18 cellular contexts compared by ENCODE assay signal in genomic region chr11:65373839-65374580, GRCh38. TPM values are rescaled to one million over a fixed set of nuclear protein-coding genes. Genes with fewer than 3 reads are reported as not detected.
"Had no signal": no experiment of that assay in that cellular context is flagged by ENCODE, and none has a peak within 500 bp of the region (broad histone marks: within the 10 kb centered on the region; RNA-seq: fewer than 3 reads in every experiment).

No MANE protein-coding gene starts in this region.

- H3K4me3 Mint-ChIP-seq: activated T-cell treated with anti-CD3 and anti-CD28 coated beads, Interleukin-2, amount 50 U/mL, for 4 hours; immature natural killer cell; naive B cell; T-helper 1 cell treated with Interleukin-12 subunit alpha and Interleukin-12 subunit beta and Interleukin-4 antibody, amounts not matched to agents 30 μg/mL and 1 μg/mL, for 36 hours had no signal

- H3K27ac Mint-ChIP-seq: T-helper 1 cell treated with Interleukin-12 subunit alpha and Interleukin-12 subunit beta and Interleukin-4 antibody, amounts not matched to agents 30 μg/mL and 1 μg/mL, for 36 hours had no signal

- DNase-seq: activated CD4-positive, alpha-beta T cell treated with anti-CD3 and anti-CD28 coated beads, Interleukin-2, amount 50 U/mL, for 1 hour; activated effector memory CD4-positive, alpha-beta T cell treated with anti-CD3 and anti-CD28 coated beads, Interleukin-2, amount 50 U/mL, for 16 hours; activated T-cell treated with anti-CD3 and anti-CD28 coated beads, Interleukin-2, amount 50 U/mL, for 4 hours; central memory CD4-positive, alpha-beta T cell; effector memory CD4-positive, alpha-beta T cell; immature natural killer cell; left cardiac atrium; lower lobe of right lung; midbrain; naive B cell; nucleus accumbens; stimulated activated CD4-positive, alpha-beta T cell treated with anti-CD3 and anti-CD28 coated beads, Interleukin-2, amount 100 ng/mL, for 24 hours; stimulated activated naive CD4-positive, alpha-beta T cell treated with Interleukin-2 at 50 U/mL for 16 hours had no signal

- H3K36me3 ChIP-seq: lower lobe of right lung, suprapubic skin had no signal

- H3K4me1 Mint-ChIP-seq: immature natural killer cell had no signal

- H3K27me3 ChIP-seq: suprapubic skin had no signal

- H3K36me3 Mint-ChIP-seq: immature natural killer cell, naive B cell had no signal

- H3K27ac ChIP-seq: lower lobe of right lung, suprapubic skin had no signal

- ATAC-seq: activated T-cell treated with anti-CD3 and anti-CD28 coated beads, Interleukin-2, amount 50 U/mL, for 4 hours; left cardiac atrium; lower lobe of right lung; right cardiac atrium had no signal

- H3K4me3 ChIP-seq: lower lobe of right lung, suprapubic skin had no signal

- H3K27me3 Mint-ChIP-seq: naive B cell had no signal

- H3K9me3 Mint-ChIP-seq: activated T-cell treated with anti-CD3 and anti-CD28 coated beads, Interleukin-2, amount 50 U/mL, for 4 hours; immature natural killer cell; naive B cell; T-helper 1 cell treated with Interleukin-12 subunit alpha and Interleukin-12 subunit beta and Interleukin-4 antibody, amounts not matched to agents 30 μg/mL and 1 μg/mL, for 36 hours had no signal

- H3K9me3 ChIP-seq: lower lobe of right lung, suprapubic skin had no signal

RNA-seq across cellular contexts. Expression of gene TIGD3, which starts 19.5 kb away (rescaled TPM):
- total RNA-seq: posterior vena cava, ureter had no signal
